8 cellular contexts compared by ENCODE assay signal in the genomic region with DNA sequence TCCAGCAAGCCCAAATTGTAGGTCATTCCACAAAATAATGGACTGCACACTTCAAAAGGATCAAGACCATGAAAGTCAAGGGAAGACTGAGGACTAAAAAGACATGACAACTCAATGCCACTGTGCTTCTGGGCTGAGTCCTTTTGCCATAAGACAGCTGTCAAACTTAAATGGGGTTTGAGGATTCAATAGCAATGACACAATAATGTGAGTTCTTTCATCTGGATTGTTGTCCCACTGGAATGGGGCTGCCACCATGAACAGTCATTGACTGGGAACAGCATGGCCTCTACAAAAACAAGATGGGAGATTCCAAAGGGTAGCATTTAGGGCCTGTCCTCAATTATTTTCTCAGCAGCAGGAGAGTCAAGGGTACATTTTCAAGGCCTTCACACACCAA.
"Had no signal": no experiment of that assay in that cellular context is flagged by ENCODE, and none has a peak within 500 bp of the region (broad histone marks: within the 10 kb centered on the region; RNA-seq: fewer than 3 reads in every experiment).

No MANE protein-coding gene starts in this region.

- ATAC-seq: GM23338, HCT116 had no signal

- DNase-seq: H7, HFFc6, KBM-7 had no signal

- H3K4me3 ChIP-seq: GM23338, HAP-1 had no signal

- H3K9ac ChIP-seq: KMS-11 had no signal

- H3K4me2 ChIP-seq: GM23338, KMS-11 had no signal

- H2AFZ ChIP-seq: GM23338 had no signal

- H3K9me3 ChIP-seq: HAP-1 had no signal

- H3K36me3 ChIP-seq: HAP-1 had no signal

- FAIRE-seq: HTR-8/SVneo had no signal

- H3K27ac ChIP-seq: KMS-11 had no signal

- H3K4me1 ChIP-seq: HAP-1 had no signal
